In the genomic region with DNA sequence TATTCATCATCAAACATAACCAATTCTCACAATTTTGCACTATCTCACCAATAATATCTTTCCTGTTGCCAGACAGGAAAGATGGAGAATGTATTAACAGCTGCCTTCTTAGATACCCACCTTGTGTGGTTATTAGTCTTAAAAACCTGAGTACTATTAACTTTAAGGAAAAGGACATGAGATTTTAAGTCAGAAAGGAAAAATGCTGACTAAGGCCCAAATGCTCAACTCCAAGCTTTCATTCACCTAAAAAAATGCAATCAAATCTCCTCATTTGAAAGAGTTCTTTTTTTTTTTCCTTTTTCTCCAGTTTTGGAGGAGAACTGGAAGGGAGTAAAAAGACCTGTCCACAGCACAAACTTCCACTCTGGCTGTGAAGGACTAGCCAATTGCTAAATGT, we compare ENCODE assay signal across 14 cellular contexts.
A peak's percentile ranks its signal among the peaks of the same experiment; 100 is the strongest.
DNase-seq lines count a peak whose midpoint lies in the region; ATAC-seq, FAIRE-seq and TF ChIP-seq lines count a peak whose summit lies in the region.
"Had no signal": no experiment of that assay in that cellular context is flagged by ENCODE, and none has a peak within 500 bp of the region (broad histone marks: within the 10 kb centered on the region; RNA-seq: fewer than 3 reads in every experiment).

No MANE protein-coding gene starts in this region.

- BruUV-seq in MCF 10A (replicated peaks; lab: Mats Ljungman, UMichigan): no TSS peak

- H3K79me2 ChIP-seq in GM23338 (replicated peaks; ENCODE audit: insufficient read depth): no peaks in the 10 kb centered on the region

- no peaks in the 10 kb centered on the region for H3K36me3 ChIP-seq in GM23338 (ENCODE audit: insufficient read depth)
- H3K36me3 ChIP-seq in SK-N-MC (ENCODE audit: insufficient read depth, low read length): no peaks in the 10 kb centered on the region

- H3F3A ChIP-seq in GM23338 (replicated peaks; ENCODE audit: low read depth): no peaks in the 10 kb centered on the region

- H3K4me1 ChIP-seq in A549: peaks cover 3% of the 10 kb centered on the region; the same call in 1 of the 3 replicates
- H3K4me1 ChIP-seq in GM23338 (ENCODE audit: insufficient read depth): no peaks in the 10 kb centered on the region

- H3K4me3 ChIP-seq in A549 (no peak overlapping the region), GM23338 (no peak overlapping the region), SK-N-MC (no peak overlapping the region)
- H3K4me3 ChIP-seq: BLaER1 treated with 17β-estradiol and CSF1 and Interleukin-3, amounts not matched to agents 10 nM and 100 nM had no signal

- ATAC-seq in A549: no peak
- no peak for ATAC-seq in GM23338
- ATAC-seq in stimulated activated naive CD8-positive, alpha-beta T cell treated with anti-CD3 and anti-CD28 coated beads, Interleukin-15, Interleukin-2, amounts not matched to agents 100 U/mL and 50 U/mL, for 24 hours: no peak

- H3K4me2 ChIP-seq in A549: no peak overlapping the region
- no peak overlapping the region for H3K4me2 ChIP-seq in GM23338
- H3K4me2 ChIP-seq: BLaER1 treated with 17β-estradiol and CSF1 and Interleukin-3, amounts not matched to agents 10 nM and 100 nM had no signal

- no peaks in the 10 kb centered on the region for H3K9me2 ChIP-seq in GM23338 (ENCODE audit: insufficient read depth)

- POLR2A ChIA-PET in A549 (lab: Yijun Ruan, JAX) (interaction anchor here (1.1 kb wide), 1 partner anchor 100 kb away, joined by 3 read pairs; no protein-coding TSS in a partner anchor), MCF 10A (lab: Yijun Ruan, JAX) (interaction anchor here (0.6 kb wide), 1 partner anchor 276 kb away, joined by 3 read pairs; no protein-coding TSS in a partner anchor)

- intact Hi-C loops in MCF 10A (cut with micrococcal nuclease): loop anchor here (2.0 to 10.0 kb wide), 3 partner anchors 65 to 487 kb away; no protein-coding TSS in a partner anchor

- H3K4me1 Mint-ChIP-seq in GM23338: peaks cover 11% of the 10 kb centered on the region; the same call in 2 of the 3 replicates
- H3K4me1 Mint-ChIP-seq in MCF 10A (ENCODE audit: insufficient read depth, unreplicated experiment): no peaks in the 10 kb centered on the region

- TF ChIP-seq CTCF in A549 (IDR thresholded peaks at IDR 0.05) (no peak), GM23338 (conservative IDR thresholded peaks at IDR 0.05; ENCODE audit: low read depth in 2 of 2) (no peak), MCF 10A (IDR thresholded peaks at IDR 0.05; ENCODE audit: unreplicated experiment) (no peak)

- 0 out of 2 replicates have a peak, but pooled peaks cover 3% of the 10 kb centered on the region for H4K20me1 ChIP-seq in GM23338 (replicated peaks; ENCODE audit: insufficient read depth)

- H3K27ac Mint-ChIP-seq in GM23338 (peak overlapping the region; percentile 53), MCF 10A (ENCODE audit: low read depth, unreplicated experiment) (no peak overlapping the region)

- CTCF ChIA-PET in A549 (lab: Yijun Ruan, JAX): interaction anchor here (0.8 to 7.5 kb wide), 25 partner anchors 9 to 487 kb away, joined by 3 to 66 read pairs (median 7); a partner anchor contains a TSS
- CTCF ChIA-PET in MCF 10A (lab: Yijun Ruan, JAX): interaction anchor here (0.5 to 1.3 kb wide), 5 partner anchors 14 to 1203 kb away, joined by 3 to 4 read pairs (median 3); no protein-coding TSS in a partner anchor

- no peak overlapping the region for H3K4me3 Mint-ChIP-seq in GM23338
- H3K4me3 Mint-ChIP-seq in MCF 10A (ENCODE audit: unreplicated experiment): no peak overlapping the region
- H3K4me3 Mint-ChIP-seq: CD4-positive, CD25-positive, alpha-beta regulatory T cell had no signal

- DNase-seq in A549 (ENCODE audit: low read depth in 1 of 2, low spot score in 1 of 2) (no peak), GM23338 (ENCODE audit: low spot score) (no peak), SK-N-MC (ENCODE audit: low read depth, low spot score) (no peak), ecto neural progenitor cell (ENCODE audit: low spot score) (peak; percentile 5), hippocampal formation (lab: John Stamatoyannopoulos, UW) (no peak), MCF 10A (ENCODE audit: unreplicated experiment) (no peak)
- DNase-seq in stimulated activated naive CD8-positive, alpha-beta T cell treated with anti-CD3 and anti-CD28 coated beads, Interleukin-15, Interleukin-2, amounts not matched to agents 100 U/mL and 50 U/mL, for 24 hours: no peak
- DNase-seq: ACHN; CD4-positive, CD25-positive, alpha-beta regulatory T cell; DMS53; GF-D8; H7 had no signal

- TF ChIP-seq EP300 in A549 (IDR thresholded peaks at IDR 0.05): no peak

- no peak overlapping the region for H2AFZ ChIP-seq in GM23338

- H3K9ac ChIP-seq in SK-N-MC (ENCODE audit: insufficient read length): no peak overlapping the region

- H3K9me3 Mint-ChIP-seq in GM23338 (no peaks in the 10 kb centered on the region), MCF 10A (ENCODE audit: unreplicated experiment) (no peaks in the 10 kb centered on the region)
- H3K9me3 Mint-ChIP-seq: CD4-positive, CD25-positive, alpha-beta regulatory T cell had no signal

- H3K9me3 ChIP-seq in A549 (no peaks in the 10 kb centered on the region), SK-N-MC (ENCODE audit: low read depth, low read length) (no peaks in the 10 kb centered on the region)
- H3K9me3 ChIP-seq: BLaER1 treated with 17β-estradiol and CSF1 and Interleukin-3, amounts not matched to agents 10 nM and 100 nM had no signal

- FAIRE-seq in A549 (lab: Jason Lieb, UNC): no peak
- FAIRE-seq: GM19239 had no signal

- no peak for TF ChIP-seq RAD21 in A549 (conservative IDR thresholded peaks at IDR 0.05 in 1 of 2, IDR thresholded peaks at IDR 0.05 in 1 of 2)

- no peaks in the 10 kb centered on the region for H3K27me3 Mint-ChIP-seq in GM23338 (ENCODE audit: insufficient read depth, low read depth, poor library complexity)
- H3K27me3 Mint-ChIP-seq in MCF 10A (ENCODE audit: insufficient read depth, unreplicated experiment): no peaks in the 10 kb centered on the region
- H3K27me3 Mint-ChIP-seq: CD4-positive, CD25-positive, alpha-beta regulatory T cell had no signal

- H3K27ac ChIP-seq in A549 (no peak overlapping the region), GM23338 (ENCODE audit: low read depth) (no peak overlapping the region), SK-N-MC (peak overlapping the region; percentile 72)
- H3K27ac ChIP-seq: BLaER1 treated with 17β-estradiol and CSF1 and Interleukin-3, amounts not matched to agents 10 nM and 100 nM had no signal

- H3K27me3 ChIP-seq in GM23338 (ENCODE audit: insufficient read depth): no peaks in the 10 kb centered on the region
- H3K27me3 ChIP-seq: BLaER1 treated with 17β-estradiol and CSF1 and Interleukin-3, amounts not matched to agents 10 nM and 100 nM had no signal

- TF ChIP-seq POLR2A in A549 (IDR thresholded peaks at IDR 0.05; ENCODE audit: low read length): no peak

- H3K36me3 Mint-ChIP-seq in GM23338 (ENCODE audit: low read depth) (no peaks in the 10 kb centered on the region), MCF 10A (ENCODE audit: insufficient read depth, unreplicated experiment) (peaks cover 20% of the 10 kb centered on the region)
- H3K36me3 Mint-ChIP-seq: CD4-positive, CD25-positive, alpha-beta regulatory T cell had no signal

TF ChIP-seq in A549, 52 proteins besides CTCF, POLR2A, EP300 and RAD21 (continues in another document):
- TF ChIP-seq, protein P1, sequence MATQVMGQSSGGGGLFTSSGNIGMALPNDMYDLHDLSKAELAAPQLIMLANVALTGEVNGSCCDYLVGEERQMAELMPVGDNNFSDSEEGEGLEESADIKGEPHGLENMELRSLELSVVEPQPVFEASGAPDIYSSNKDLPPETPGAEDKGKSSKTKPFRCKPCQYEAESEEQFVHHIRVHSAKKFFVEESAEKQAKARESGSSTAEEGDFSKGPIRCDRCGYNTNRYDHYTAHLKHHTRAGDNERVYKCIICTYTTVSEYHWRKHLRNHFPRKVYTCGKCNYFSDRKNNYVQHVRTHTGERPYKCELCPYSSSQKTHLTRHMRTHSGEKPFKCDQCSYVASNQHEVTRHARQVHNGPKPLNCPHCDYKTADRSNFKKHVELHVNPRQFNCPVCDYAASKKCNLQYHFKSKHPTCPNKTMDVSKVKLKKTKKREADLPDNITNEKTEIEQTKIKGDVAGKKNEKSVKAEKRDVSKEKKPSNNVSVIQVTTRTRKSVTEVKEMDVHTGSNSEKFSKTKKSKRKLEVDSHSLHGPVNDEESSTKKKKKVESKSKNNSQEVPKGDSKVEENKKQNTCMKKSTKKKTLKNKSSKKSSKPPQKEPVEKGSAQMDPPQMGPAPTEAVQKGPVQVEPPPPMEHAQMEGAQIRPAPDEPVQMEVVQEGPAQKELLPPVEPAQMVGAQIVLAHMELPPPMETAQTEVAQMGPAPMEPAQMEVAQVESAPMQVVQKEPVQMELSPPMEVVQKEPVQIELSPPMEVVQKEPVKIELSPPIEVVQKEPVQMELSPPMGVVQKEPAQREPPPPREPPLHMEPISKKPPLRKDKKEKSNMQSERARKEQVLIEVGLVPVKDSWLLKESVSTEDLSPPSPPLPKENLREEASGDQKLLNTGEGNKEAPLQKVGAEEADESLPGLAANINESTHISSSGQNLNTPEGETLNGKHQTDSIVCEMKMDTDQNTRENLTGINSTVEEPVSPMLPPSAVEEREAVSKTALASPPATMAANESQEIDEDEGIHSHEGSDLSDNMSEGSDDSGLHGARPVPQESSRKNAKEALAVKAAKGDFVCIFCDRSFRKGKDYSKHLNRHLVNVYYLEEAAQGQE (IDR thresholded peaks at IDR 0.05): no peak

TF ChIP-seq in GM23338, 12 proteins besides CTCF, POLR2A, EP300 and RAD21 (continues in another document):
- TF ChIP-seq JUNB (IDR thresholded peaks at IDR 0.05; ENCODE audit: unreplicated experiment) (no peak), ZNF331 (CRISPR knock-in tag; IDR thresholded peaks at IDR 0.05; ENCODE audit: low read depth) (no peak), EZH2phosphoT487 (IDR thresholded peaks at IDR 0.05; ENCODE audit: unreplicated experiment) (no peak), NANOG (IDR thresholded peaks at IDR 0.05; ENCODE audit: borderline replicate concordance) (no peak), STAT1 (IDR thresholded peaks at IDR 0.05; ENCODE audit: unreplicated experiment) (no peak)
- TF ChIP-seq, protein P2, sequence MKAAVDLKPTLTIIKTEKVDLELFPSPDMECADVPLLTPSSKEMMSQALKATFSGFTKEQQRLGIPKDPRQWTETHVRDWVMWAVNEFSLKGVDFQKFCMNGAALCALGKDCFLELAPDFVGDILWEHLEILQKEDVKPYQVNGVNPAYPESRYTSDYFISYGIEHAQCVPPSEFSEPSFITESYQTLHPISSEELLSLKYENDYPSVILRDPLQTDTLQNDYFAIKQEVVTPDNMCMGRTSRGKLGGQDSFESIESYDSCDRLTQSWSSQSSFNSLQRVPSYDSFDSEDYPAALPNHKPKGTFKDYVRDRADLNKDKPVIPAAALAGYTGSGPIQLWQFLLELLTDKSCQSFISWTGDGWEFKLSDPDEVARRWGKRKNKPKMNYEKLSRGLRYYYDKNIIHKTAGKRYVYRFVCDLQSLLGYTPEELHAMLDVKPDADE (IDR thresholded peaks at IDR 0.05): no peak
